In the genomic region with DNA sequence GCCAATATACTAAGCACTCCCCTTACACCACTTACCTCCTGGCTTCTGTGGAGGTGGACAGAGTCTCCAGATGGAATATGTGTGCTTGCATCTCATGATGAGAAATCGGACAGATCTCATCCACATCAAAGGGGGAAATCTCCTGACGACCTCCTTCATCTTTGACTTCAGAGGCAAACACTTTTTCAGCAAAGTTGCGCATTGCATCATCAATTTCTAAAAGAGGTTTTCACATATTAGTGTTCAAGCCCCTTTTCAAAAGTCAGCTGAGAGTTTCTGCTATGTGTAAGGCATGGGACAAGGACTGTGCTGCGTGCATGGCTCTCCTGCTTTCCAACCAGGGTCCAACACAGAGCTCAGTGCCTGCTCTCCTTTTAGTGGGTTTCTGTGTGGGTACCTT, we compare ENCODE assay signal across 25 cellular contexts. TPM values are rescaled to one million over a fixed set of nuclear protein-coding genes. Genes with fewer than 3 reads are reported as not detected.
DNase-seq lines count a peak whose midpoint lies in the region; ATAC-seq, FAIRE-seq and TF ChIP-seq lines count a peak whose summit lies in the region.
"Had no signal": no experiment of that assay in that cellular context is flagged by ENCODE, and none has a peak within 500 bp of the region (broad histone marks: within the 10 kb centered on the region; RNA-seq: fewer than 3 reads in every experiment).

No MANE protein-coding gene starts in this region.

- TF ChIP-seq RAD21 in HepG2 (CRISPR knock-in tag; IDR thresholded peaks at IDR 0.05) (no peak), K562 (CRISPR knock-in tag; conservative IDR thresholded peaks at IDR 0.05 in 1 of 2, IDR thresholded peaks at IDR 0.05 in 1 of 2) (no peak)

- no peaks in the 10 kb centered on the region for H3K9me1 ChIP-seq in K562 (ENCODE audit: control insufficient read depth, insufficient read depth, low read length)

- BruUV-seq in HepG2 (replicated peaks; lab: Mats Ljungman, UMichigan) (no TSS peak), K562 (replicated peaks; lab: Mats Ljungman, UMichigan) (no TSS peak)

- DNase-seq in HepG2 (ENCODE audit: low spot score): no peak
- DNase-seq in right lobe of liver: no peak
- no peak for DNase-seq in K562 (ENCODE audit: extremely low read depth in 1 of 4, low spot score in 3 of 4)
- DNase-seq in gastrocnemius medialis: no peak
- DNase-seq in GM13976 (ENCODE audit: low spot score): no peak
- DNase-seq: AML-193; Caco-2; Calu3; CD4-positive, alpha-beta T cell; CD8-positive, alpha-beta T cell; DMS79 treated with DMSO at 0.1 percent for 48 hours; GF-D8 had no signal

- peaks cover 0 to 5% of the 10 kb centered on the region in 2 experiments; a peak in 2 of 5 replicates for H3K27me3 ChIP-seq in HepG2 (ENCODE audit: control insufficient read depth in 1 of 2, insufficient read depth in 2 of 2, low read length in 2 of 2)
- no peaks in the 10 kb centered on the region for H3K27me3 ChIP-seq in right lobe of liver
- peaks cover 5 to 15% of the 10 kb centered on the region in 2 experiments for H3K27me3 ChIP-seq in K562 (ENCODE audit: control insufficient read depth in 2 of 2, insufficient read depth in 2 of 2, low read length in 2 of 2)
- H3K27me3 ChIP-seq in gastrocnemius medialis: no peaks in the 10 kb centered on the region
- H3K27me3 ChIP-seq: BLaER1 treated with 17β-estradiol and CSF1 and Interleukin-3, amounts not matched to agents 10 nM and 100 nM had no signal

- H3K4me2 ChIP-seq in HepG2 (ENCODE audit: low read depth, low read length) (no peak overlapping the region), K562 (ENCODE audit: insufficient read depth, low read length) (no peak overlapping the region)
- H3K4me2 ChIP-seq: A549; BLaER1 treated with 17β-estradiol and CSF1 and Interleukin-3, amounts not matched to agents 10 nM and 100 nM had no signal

- TF ChIP-seq POLR2A in HepG2 (IDR thresholded peaks at IDR 0.05; ENCODE audit: insufficient read depth in 1 of 2, low read depth in 2 of 2, low read length in 2 of 2) (no peak), right lobe of liver (IDR thresholded peaks at IDR 0.05) (no peak), K562 (conservative IDR thresholded peaks at IDR 0.05) (no peak), gastrocnemius medialis (IDR thresholded peaks at IDR 0.05) (no peak)

- H3K9ac ChIP-seq in HepG2 (ENCODE audit: insufficient read depth, low read depth, low read length) (no peak overlapping the region), K562 (ENCODE audit: insufficient read depth in 1 of 2, low read depth in 2 of 2, low read length in 2 of 2) (no peak overlapping the region)
- H3K9ac ChIP-seq: BLaER1 treated with 17β-estradiol and CSF1 and Interleukin-3, amounts not matched to agents 10 nM and 100 nM had no signal

- H3K36me3 ChIP-seq in HepG2 (replicated peaks in 1 of 2; ENCODE audit: control insufficient read depth in 1 of 2, insufficient read depth in 2 of 2, low read length in 2 of 2): no peaks in the 10 kb centered on the region
- no peaks in the 10 kb centered on the region for H3K36me3 ChIP-seq in right lobe of liver
- no peaks in the 10 kb centered on the region for H3K36me3 ChIP-seq in K562 (ENCODE audit: control insufficient read depth, insufficient read depth, low read length)
- peaks cover 0 to 20% of the 10 kb centered on the region in 2 donors for H3K36me3 ChIP-seq in gastrocnemius medialis
- H3K36me3 ChIP-seq: BLaER1 treated with 17β-estradiol and CSF1 and Interleukin-3, amounts not matched to agents 10 nM and 100 nM had no signal

- FAIRE-seq in HepG2 (lab: Jason Lieb, UNC) (no peak), K562 (lab: Jason Lieb, UNC) (no peak)
- FAIRE-seq: A549, D721Med, G401.6, GM12891, GM18507 had no signal

- no peak for TF ChIP-seq EP300 in HepG2 (IDR thresholded peaks at IDR 0.05; ENCODE audit: low read depth in 2 of 2, low read length in 2 of 2)
- TF ChIP-seq EP300 in HepG2 (CRISPR knock-in tag; IDR thresholded peaks at IDR 0.05; ENCODE audit: borderline replicate concordance): no peak
- TF ChIP-seq EP300 in K562 (IDR thresholded peaks at IDR 0.05; ENCODE audit: low read length): no peak

- in situ Hi-C loops in HepG2 (cut with HindIII; ENCODE audit: extremely low pct_ligation_motif_present, low pct_unique_long_range_greater_than_20kb) (loop anchor here (25.0 kb wide), 1 partner anchor 326 kb away; no protein-coding TSS in a partner anchor), K562 (cut with MboI) (no loop called here), gastrocnemius medialis (cut with MboI; ENCODE audit: low sequenced_read_pairs in 4 of 4) (no loop called here), GM13976 (cut with MboI; ENCODE audit: low sequenced_read_pairs, unreplicated experiment) (no loop called here)

- H3K79me2 ChIP-seq in HepG2 (ENCODE audit: insufficient read depth, low read length) (no peaks in the 10 kb centered on the region), K562 (ENCODE audit: control insufficient read depth, insufficient read depth, low read length) (no peaks in the 10 kb centered on the region)

- ATAC-seq in HepG2 (no peak), right lobe of liver (no peak), K562 (no peak), gastrocnemius medialis (no peak), GM21717 (IDR thresholded peaks at IDR 0.05; ENCODE audit: unreplicated experiment) (no peak), GM18873 (IDR thresholded peaks at IDR 0.05; ENCODE audit: low FRiP score, unreplicated experiment) (no peak)
- ATAC-seq: A549; CD8-positive, alpha-beta T cell had no signal

- H4K20me1 ChIP-seq in HepG2 (ENCODE audit: insufficient read depth, low read length): no peaks in the 10 kb centered on the region
- H4K20me1 ChIP-seq in K562 (replicated peaks; ENCODE audit: control insufficient read depth, insufficient read depth, low read length): no peaks in the 10 kb centered on the region
- H4K20me1 ChIP-seq: BLaER1 treated with 17β-estradiol and CSF1 and Interleukin-3, amounts not matched to agents 10 nM and 100 nM had no signal

- POLR2A ChIA-PET in HepG2 (lab: Yijun Ruan, JAX): no interaction called here
- POLR2A ChIA-PET in K562 (lab: Yijun Ruan, JAX): no interaction called here

- TF ChIP-seq CTCF in HepG2 (CRISPR knock-in tag; IDR thresholded peaks at IDR 0.05) (no peak), right lobe of liver (IDR thresholded peaks at IDR 0.05) (no peak), K562 (IDR thresholded peaks at IDR 0.05 in 2 of 3, conservative IDR thresholded peaks at IDR 0.05 in 1 of 3; ENCODE audit: insufficient read depth in 2 of 3, low read depth in 1 of 3, low read length in 3 of 3) (no peak), gastrocnemius medialis (IDR thresholded peaks at IDR 0.05 in 4 of 5, conservative IDR thresholded peaks at IDR 0.05 in 1 of 5) (no peak), GM13976 (IDR thresholded peaks at IDR 0.05; ENCODE audit: borderline replicate concordance, control extremely low read depth, extremely low read depth, insufficient read depth, missing control alignments) (no peak)

- CTCF ChIA-PET in HepG2 (lab: Yijun Ruan, JAX; ENCODE audit: low intra/inter-chr PET ratio, low total read pairs) (no interaction called here), K562 (lab: Yijun Ruan, JAX; ENCODE audit: low intra/inter-chr PET ratio) (no interaction called here)

- H2AFZ ChIP-seq in HepG2 (ENCODE audit: low read length) (no peak overlapping the region), K562 (ENCODE audit: low read depth, low read length) (no peak overlapping the region)

- intact Hi-C loops in HepG2 (cut with micrococcal nuclease; ENCODE audit: unreplicated experiment) (no loop called here), right lobe of liver (cut with DNase I) (no loop called here), K562 (cut with micrococcal nuclease) (no loop called here), gastrocnemius medialis (cut with DNase I; ENCODE audit: low total_unique reads) (loop anchor here (10.0 kb wide), 1 partner anchor 664 kb away; no protein-coding TSS in a partner anchor)

- WGBS in HepG2 (ENCODE audit: low lambda C conversion rate): 19% methylated on average over 4 of the region's 4 CpGs
- WGBS in right lobe of liver (ENCODE audit: insufficient coverage, low coverage, low lambda C conversion rate, missing lambda C conversion rate): 83% methylated on average over 4 of the region's 4 CpGs
- 0% methylated on average over 4 of the region's 4 CpGs for WGBS in K562 (ENCODE audit: insufficient coverage, low coverage, missing lambda C conversion rate)

- no peak overlapping the region for H3K27ac ChIP-seq in HepG2 (ENCODE audit: extremely low read length, insufficient read depth, low read length)
- H3K27ac ChIP-seq in right lobe of liver: no peak overlapping the region
- H3K27ac ChIP-seq in K562 (ENCODE audit: extremely low read depth, low read depth, low read length): no peak overlapping the region
- H3K27ac ChIP-seq in gastrocnemius medialis: peak overlapping the region; percentile 88 to 98 (median 91)
- H3K27ac ChIP-seq: 22Rv1; A549; BLaER1 treated with 17β-estradiol and CSF1 and Interleukin-3, amounts not matched to agents 10 nM and 100 nM; C4-2B had no signal

- H3K9me3 ChIP-seq in HepG2 (ENCODE audit: low read length): no peaks in the 10 kb centered on the region
- H3K9me3 ChIP-seq in right lobe of liver: no peaks in the 10 kb centered on the region
- no peaks in the 10 kb centered on the region for H3K9me3 ChIP-seq in K562 (replicated peaks; ENCODE audit: control insufficient read depth, insufficient read depth, low read depth, low read length)
- H3K9me3 ChIP-seq in gastrocnemius medialis: no peaks in the 10 kb centered on the region
- H3K9me3 ChIP-seq: A549; BLaER1 treated with 17β-estradiol and CSF1 and Interleukin-3, amounts not matched to agents 10 nM and 100 nM; Caco-2 had no signal

- H3K4me3 ChIP-seq in HepG2 (replicated peaks in 1 of 3; ENCODE audit: insufficient read depth in 1 of 3, low read depth in 2 of 3, low read length in 3 of 3) (no peak overlapping the region), right lobe of liver (no peak overlapping the region), K562 (no peak overlapping the region), gastrocnemius medialis (no peak overlapping the region)
- H3K4me3 ChIP-seq: A549; BLaER1 treated with 17β-estradiol and CSF1 and Interleukin-3, amounts not matched to agents 10 nM and 100 nM had no signal

- no peaks in the 10 kb centered on the region for H3K4me1 ChIP-seq in HepG2 (ENCODE audit: insufficient read depth, low read length)
- H3K4me1 ChIP-seq in right lobe of liver: no peaks in the 10 kb centered on the region
- no peaks in the 10 kb centered on the region for H3K4me1 ChIP-seq in K562 (replicated peaks in 1 of 2; ENCODE audit: control insufficient read depth in 2 of 2, insufficient read depth in 2 of 2, low read length in 2 of 2)
- peaks cover 75% of the 10 kb centered on the region in 2 donors for H3K4me1 ChIP-seq in gastrocnemius medialis
- H3K4me1 ChIP-seq: A549; BLaER1 treated with 17β-estradiol and CSF1 and Interleukin-3, amounts not matched to agents 10 nM and 100 nM; Caco-2 had no signal

RNA-seq across cellular contexts. Expression of gene AMPD1, which starts 6.8 kb away (rescaled TPM):
- not detected in 2 replicates for total RNA-seq in HepG2 (2016; rRNA removed; fragmentation: Illumina TruSeq; extraction: Trizol)
- not detected in 2 replicates for total RNA-seq in HepG2 (2016; cell fraction: cytosol; rRNA removed; fragmentation: Illumina TruSeq; extraction: Trizol; ENCODE audit: low read depth)
- total RNA-seq in HepG2 (2016; cell fraction: insoluble cytoplasmic fraction; rRNA removed; fragmentation: Illumina TruSeq; extraction: Trizol): not detected in 2 replicates
- total RNA-seq in HepG2 (2016; cell fraction: membrane; rRNA removed; fragmentation: Illumina TruSeq; extraction: Trizol): not detected in 2 replicates
- total RNA-seq in HepG2 (2016; cell fraction: nucleus; rRNA removed; fragmentation: Illumina TruSeq; extraction: Trizol): not detected in 2 replicates
- not detected in 2 replicates for polyA plus RNA-seq in HepG2 (2011; rRNA removed)
- polyA plus RNA-seq in HepG2 (2011; cell fraction: cytosol; rRNA removed): not detected in 2 replicates
- not detected in 2 replicates for polyA plus RNA-seq in HepG2 (2011; cell fraction: nucleus; rRNA removed)
- polyA plus RNA-seq in HepG2 (2012): not detected in 2 replicates
- not detected in 2 replicates for polyA plus RNA-seq in HepG2 (2016; cell fraction: cytosol; fragmentation: Illumina TruSeq; extraction: Trizol; ENCODE audit: low read depth)
- not detected in 2 replicates for polyA plus RNA-seq in HepG2 (2016; cell fraction: insoluble cytoplasmic fraction; fragmentation: Illumina TruSeq; extraction: Trizol; ENCODE audit: low read depth)
- polyA plus RNA-seq in HepG2 (2016; cell fraction: membrane; fragmentation: Illumina TruSeq; extraction: Trizol; ENCODE audit: low read depth): not detected in 2 replicates
- polyA plus RNA-seq in HepG2 (2016; cell fraction: nucleus; fragmentation: Illumina TruSeq; extraction: Trizol; ENCODE audit: insufficient read depth, low read depth): not detected in 2 replicates
- 0.33 TPM in 1 of 2 replicates, not detected in the other for polyA minus RNA-seq in HepG2 (2011; rRNA and poly(A)+ RNA removed; ENCODE audit: low replicate concordance)
- not detected in 2 replicates for polyA minus RNA-seq in HepG2 (2011; cell fraction: cytosol; rRNA and poly(A)+ RNA removed)
- polyA minus RNA-seq in HepG2 (2011; cell fraction: nucleus; rRNA and poly(A)+ RNA removed): not detected in 2 replicates
- under 1 TPM in 3 of 6 experiments, not detected in 3; 0.12 to 0.19 (median 0.13) TPM for total RNA-seq in right lobe of liver
- 0.63 TPM in 1 of 2 replicates, not detected in the other for total RNA-seq in K562 (2011; cell fraction: chromatin; rRNA removed; ENCODE audit: low replicate concordance)
- not detected in 2 replicates for total RNA-seq in K562 (2011; cell fraction: nucleolus; rRNA removed)
- not detected in 2 replicates for total RNA-seq in K562 (2011; cell fraction: nucleoplasm; rRNA removed)
- total RNA-seq in K562 (2014; rRNA removed): not detected in 2 replicates
- total RNA-seq in K562 (2014; rRNA removed; fragmentation: Illumina TruSeq; extraction: Trizol): not detected in 2 replicates
- not detected in 2 replicates for total RNA-seq in K562 (2015; rRNA removed; fragmentation: Illumina TruSeq; extraction: Trizol)
- total RNA-seq in K562 (2021): not detected in 2 replicates
- polyA plus RNA-seq in K562 (2011; rRNA removed): 0.04 and 0.08 TPM in 2 replicates
- 0.04 TPM in 1 of 2 replicates, not detected in the other for polyA plus RNA-seq in K562 (2011; cell fraction: cytosol; rRNA removed)
- polyA plus RNA-seq in K562 (2011; cell fraction: nucleus; rRNA removed): 0.04 TPM in 1 of 2 replicates, not detected in the other
- not detected in 2 replicates for polyA plus RNA-seq in K562 (2012)
- not detected in 2 replicates for polyA plus RNA-seq in K562 (2014; fragmentation: Illumina TruSeq; extraction: Trizol)
- polyA plus RNA-seq in K562 (2014; fragmentation: Nextera tagmentation; extraction: Ambion mirVana): not detected
- polyA plus RNA-seq in K562 (2014; rRNA removed): 0.17 TPM in 1 of 2 replicates, not detected in the other
- polyA minus RNA-seq in K562 (2011; rRNA and poly(A)+ RNA removed): not detected in 2 replicates
- polyA minus RNA-seq in K562 (2011; cell fraction: cytosol; rRNA and poly(A)+ RNA removed): not detected in 2 replicates
- polyA minus RNA-seq in K562 (2011; cell fraction: nucleus; rRNA and poly(A)+ RNA removed): not detected in 2 replicates
- 10 to 100 TPM; 43.5 to 93.4 (median 68.1) TPM for total RNA-seq in gastrocnemius medialis
- total RNA-seq: A172; B cell; Caco-2; Calu3; CD4-positive, alpha-beta T cell; CD8-positive, alpha-beta T cell had no signal
- polyA plus RNA-seq: A549, BJ had no signal

RNA-seq across cellular contexts. Expression of gene DENND2C, which starts 18.7 kb away (rescaled TPM):
- 0.25 and 0.33 TPM in 2 replicates for total RNA-seq in HepG2 (2016; rRNA removed; fragmentation: Illumina TruSeq; extraction: Trizol)
- 0.09 TPM in 1 of 2 replicates, not detected in the other for total RNA-seq in HepG2 (2016; cell fraction: cytosol; rRNA removed; fragmentation: Illumina TruSeq; extraction: Trizol; ENCODE audit: low read depth)
- 0.26 and 0.28 TPM in 2 replicates for total RNA-seq in HepG2 (2016; cell fraction: insoluble cytoplasmic fraction; rRNA removed; fragmentation: Illumina TruSeq; extraction: Trizol)
- total RNA-seq in HepG2 (2016; cell fraction: membrane; rRNA removed; fragmentation: Illumina TruSeq; extraction: Trizol): 0.14 and 0.19 TPM in 2 replicates
- 0.13 and 0.34 TPM in 2 replicates for total RNA-seq in HepG2 (2016; cell fraction: nucleus; rRNA removed; fragmentation: Illumina TruSeq; extraction: Trizol)
- 0.07 and 0.08 TPM in 2 replicates for polyA plus RNA-seq in HepG2 (2011; rRNA removed)
- polyA plus RNA-seq in HepG2 (2011; cell fraction: cytosol; rRNA removed): 0.08 TPM in 2 replicates
- 0.10 and 0.13 TPM in 2 replicates for polyA plus RNA-seq in HepG2 (2011; cell fraction: nucleus; rRNA removed)
- 0.11 and 0.32 TPM in 2 replicates for polyA plus RNA-seq in HepG2 (2012)
- polyA plus RNA-seq in HepG2 (2016; cell fraction: cytosol; fragmentation: Illumina TruSeq; extraction: Trizol; ENCODE audit: low read depth): not detected in 2 replicates
- polyA plus RNA-seq in HepG2 (2016; cell fraction: insoluble cytoplasmic fraction; fragmentation: Illumina TruSeq; extraction: Trizol; ENCODE audit: low read depth): 0.10 and 0.14 TPM in 2 replicates
- 0.09 and 0.16 TPM in 2 replicates for polyA plus RNA-seq in HepG2 (2016; cell fraction: membrane; fragmentation: Illumina TruSeq; extraction: Trizol; ENCODE audit: low read depth)
- polyA plus RNA-seq in HepG2 (2016; cell fraction: nucleus; fragmentation: Illumina TruSeq; extraction: Trizol; ENCODE audit: insufficient read depth, low read depth): 0.22 and 0.60 TPM in 2 replicates
- polyA minus RNA-seq in HepG2 (2011; rRNA and poly(A)+ RNA removed; ENCODE audit: low replicate concordance): 0.20 and 3.4 TPM in 2 replicates
- 0.20 TPM in 1 of 2 replicates, not detected in the other for polyA minus RNA-seq in HepG2 (2011; cell fraction: cytosol; rRNA and poly(A)+ RNA removed)
- polyA minus RNA-seq in HepG2 (2011; cell fraction: nucleus; rRNA and poly(A)+ RNA removed): 0.12 and 0.26 TPM in 2 replicates
- 1 to 10 TPM; 2.5 to 5.1 (median 4.4) TPM for total RNA-seq in right lobe of liver
- total RNA-seq in K562 (2011; cell fraction: chromatin; rRNA removed; ENCODE audit: low replicate concordance): 0.14 and 0.28 TPM in 2 replicates
- not detected in 2 replicates for total RNA-seq in K562 (2011; cell fraction: nucleolus; rRNA removed)
- total RNA-seq in K562 (2011; cell fraction: nucleoplasm; rRNA removed): 0.22 and 0.23 TPM in 2 replicates
- total RNA-seq in K562 (2014; rRNA removed): 0.16 and 0.23 TPM in 2 replicates
- total RNA-seq in K562 (2014; rRNA removed; fragmentation: Illumina TruSeq; extraction: Trizol): 0.25 and 0.35 TPM in 2 replicates
- total RNA-seq in K562 (2015; rRNA removed; fragmentation: Illumina TruSeq; extraction: Trizol): 0.14 and 0.15 TPM in 2 replicates
- 0.11 TPM in 2 replicates for total RNA-seq in K562 (2021)
- 0.03 and 0.15 TPM in 2 replicates for polyA plus RNA-seq in K562 (2011; rRNA removed)
- polyA plus RNA-seq in K562 (2011; cell fraction: cytosol; rRNA removed): 0.01 and 0.03 TPM in 2 replicates
- 0.06 TPM in 1 of 2 replicates, not detected in the other for polyA plus RNA-seq in K562 (2011; cell fraction: nucleus; rRNA removed)
- polyA plus RNA-seq in K562 (2012): 0.14 and 0.17 TPM in 2 replicates
- polyA plus RNA-seq in K562 (2014; fragmentation: Illumina TruSeq; extraction: Trizol): 0.10 and 0.15 TPM in 2 replicates
- polyA plus RNA-seq in K562 (2014; fragmentation: Nextera tagmentation; extraction: Ambion mirVana): under 1 TPM; 0.03 to 0.20 TPM
- 0.04 and 0.07 TPM in 2 replicates for polyA plus RNA-seq in K562 (2014; rRNA removed)
- polyA minus RNA-seq in K562 (2011; rRNA and poly(A)+ RNA removed): 0.21 and 0.28 TPM in 2 replicates
- 0.19 TPM in 1 of 2 replicates, not detected in the other for polyA minus RNA-seq in K562 (2011; cell fraction: cytosol; rRNA and poly(A)+ RNA removed)
- under 0.01 TPM in 1 of 2 replicates, not detected in the other for polyA minus RNA-seq in K562 (2011; cell fraction: nucleus; rRNA and poly(A)+ RNA removed)
- 10 to 100 TPM in 3 of 4 donors, 1 to 10 TPM in 1; 4.7 to 20.7 (median 17.4) TPM for total RNA-seq in gastrocnemius medialis

RNA-seq across cellular contexts. Expression of gene NRAS, which starts 28.0 kb away (rescaled TPM):
- total RNA-seq in HepG2 (2016; rRNA removed; fragmentation: Illumina TruSeq; extraction: Trizol) (58.8 and 96.2 TPM in 2 replicates), right lobe of liver (10 to 100 TPM; 10.4 to 24.5 (median 16.3) TPM), K562 (2014; rRNA removed) (48.8 and 54.0 TPM in 2 replicates), K562 (2014; rRNA removed; fragmentation: Illumina TruSeq; extraction: Trizol) (94.5 and 107 TPM in 2 replicates), K562 (2015; rRNA removed; fragmentation: Illumina TruSeq; extraction: Trizol) (75.7 and 84.1 TPM in 2 replicates), K562 (2021) (60.3 and 60.6 TPM in 2 replicates), gastrocnemius medialis (10 to 100 TPM in 1 of 4 donors, 1 to 10 TPM in 3; 3.9 to 10.8 (median 6.6) TPM)
- 8.6 and 9.7 TPM in 2 replicates for total RNA-seq in HepG2 (2016; cell fraction: cytosol; rRNA removed; fragmentation: Illumina TruSeq; extraction: Trizol; ENCODE audit: low read depth)
- total RNA-seq in HepG2 (2016; cell fraction: insoluble cytoplasmic fraction; rRNA removed; fragmentation: Illumina TruSeq; extraction: Trizol): 58.1 and 100 TPM in 2 replicates
- 44.9 and 45.2 TPM in 2 replicates for total RNA-seq in HepG2 (2016; cell fraction: membrane; rRNA removed; fragmentation: Illumina TruSeq; extraction: Trizol)
- total RNA-seq in HepG2 (2016; cell fraction: nucleus; rRNA removed; fragmentation: Illumina TruSeq; extraction: Trizol): 26.3 and 29.5 TPM in 2 replicates
- polyA plus RNA-seq in HepG2 (2011; rRNA removed) (26.9 and 38.6 TPM in 2 replicates), K562 (2011; rRNA removed) (56.1 and 76.7 TPM in 2 replicates), K562 (2014; fragmentation: Illumina TruSeq; extraction: Trizol) (64.2 and 75.4 TPM in 2 replicates), K562 (2014; fragmentation: Nextera tagmentation; extraction: Ambion mirVana) (10 to 100 TPM; 58.2 to 79.7 TPM), K562 (2014; rRNA removed) (40.7 and 49.0 TPM in 2 replicates)
- polyA plus RNA-seq in HepG2 (2011; cell fraction: cytosol; rRNA removed): 16.4 and 26.5 TPM in 2 replicates
- 5.8 and 7.9 TPM in 2 replicates for polyA plus RNA-seq in HepG2 (2011; cell fraction: nucleus; rRNA removed)
- 27.6 and 33.3 TPM in 2 replicates for polyA plus RNA-seq in HepG2 (2012)
- polyA plus RNA-seq in HepG2 (2016; cell fraction: cytosol; fragmentation: Illumina TruSeq; extraction: Trizol; ENCODE audit: low read depth): 7.5 and 9.2 TPM in 2 replicates
- 91.0 and 103 TPM in 2 replicates for polyA plus RNA-seq in HepG2 (2016; cell fraction: insoluble cytoplasmic fraction; fragmentation: Illumina TruSeq; extraction: Trizol; ENCODE audit: low read depth)
- 30.3 and 31.9 TPM in 2 replicates for polyA plus RNA-seq in HepG2 (2016; cell fraction: membrane; fragmentation: Illumina TruSeq; extraction: Trizol; ENCODE audit: low read depth)
- 33.7 and 34.2 TPM in 2 replicates for polyA plus RNA-seq in HepG2 (2016; cell fraction: nucleus; fragmentation: Illumina TruSeq; extraction: Trizol; ENCODE audit: insufficient read depth, low read depth)
- 19.6 and 37.8 TPM in 2 replicates for polyA minus RNA-seq in HepG2 (2011; rRNA and poly(A)+ RNA removed; ENCODE audit: low replicate concordance)
- 37.4 and 37.5 TPM in 2 replicates for polyA minus RNA-seq in HepG2 (2011; cell fraction: cytosol; rRNA and poly(A)+ RNA removed)
- polyA minus RNA-seq in HepG2 (2011; cell fraction: nucleus; rRNA and poly(A)+ RNA removed): 24.2 and 29.1 TPM in 2 replicates
- total RNA-seq in K562 (2011; cell fraction: chromatin; rRNA removed; ENCODE audit: low replicate concordance): 6.6 and 16.1 TPM in 2 replicates
- total RNA-seq in K562 (2011; cell fraction: nucleolus; rRNA removed): 6.3 and 6.6 TPM in 2 replicates
- 13.1 and 23.9 TPM in 2 replicates for total RNA-seq in K562 (2011; cell fraction: nucleoplasm; rRNA removed)
- polyA plus RNA-seq in K562 (2011; cell fraction: cytosol; rRNA removed): 18.1 and 33.5 TPM in 2 replicates
- polyA plus RNA-seq in K562 (2011; cell fraction: nucleus; rRNA removed): 7.7 and 9.0 TPM in 2 replicates
- polyA plus RNA-seq in K562 (2012): 43.0 and 46.9 TPM in 2 replicates
- 132 and 140 TPM in 2 replicates for polyA minus RNA-seq in K562 (2011; rRNA and poly(A)+ RNA removed)
- polyA minus RNA-seq in K562 (2011; cell fraction: cytosol; rRNA and poly(A)+ RNA removed): 35.5 and 51.2 TPM in 2 replicates
- 7.1 and 13.3 TPM in 2 replicates for polyA minus RNA-seq in K562 (2011; cell fraction: nucleus; rRNA and poly(A)+ RNA removed)

Comparison
In these comparisons a context has a peak if more than half of its experiments do, and no peak if none do; other contexts are left out.
1. H3K27ac ChIP-seq: peak in gastrocnemius medialis (4 of 4); none in HepG2 (single experiment), right lobe of liver (0 of 3) and K562 (single experiment).
2. RNA of gene AMPD1, which starts 6.8 kb away (total RNA-seq): 43.5 to 93.4 TPM in gastrocnemius medialis; 0.12 to 0.19 TPM in right lobe of liver, not detected in HepG2 and 0.63 TPM in K562; every median in the first group is over 10 times any median in the second.
3. Of the 241 proteins assayed by ChIP-seq in both HepG2 and K562: peak only in HepG2: none; only in K562: CEBPB; in both: none; in neither: 237; mixed calls (peak in some experiments, not most) for 3.